ENCODE assay signal across 1 cellular context in the genomic region with DNA sequence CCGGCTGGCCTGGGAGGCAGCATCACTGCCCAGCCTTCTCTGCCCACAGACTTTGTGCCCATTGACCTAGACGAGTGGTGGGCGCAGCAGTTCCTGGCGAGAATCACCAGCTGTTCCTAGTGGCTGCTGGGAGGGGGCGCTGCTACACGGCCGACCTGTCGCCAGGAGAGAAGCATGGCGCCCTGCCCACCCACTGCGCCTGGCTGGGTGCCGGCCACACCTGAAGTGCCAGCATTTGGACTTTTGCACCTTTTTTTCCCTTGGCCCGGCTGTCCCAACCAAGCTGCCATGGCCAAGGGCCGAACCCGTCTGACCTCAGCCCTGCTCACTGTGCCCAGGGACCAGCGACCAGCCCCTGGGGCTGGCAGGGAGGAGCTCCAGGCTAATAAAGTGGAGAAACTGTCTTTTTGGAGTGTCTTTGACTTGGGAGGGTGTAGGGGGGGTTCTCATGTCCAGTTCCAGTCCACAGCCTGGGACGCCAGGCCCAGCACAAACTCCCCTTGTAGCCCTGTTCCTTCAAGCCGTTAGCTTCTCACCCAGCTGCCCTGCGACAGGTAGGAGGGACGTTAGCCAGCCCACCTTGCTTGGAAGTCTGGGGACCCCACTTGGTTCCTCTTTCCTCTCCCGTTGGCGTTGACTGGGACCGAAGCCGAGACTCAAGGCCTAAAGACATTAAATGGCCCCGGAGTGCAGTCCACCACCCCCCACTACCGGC.
TF ChIP-seq lines count a peak whose summit lies in the region.

No MANE protein-coding gene starts in this region.

TF ChIP-seq in endothelial cell of umbilical vein, 7 proteins besides CTCF, POLR2A, EP300 and RAD21:
- no peak for TF ChIP-seq POLR2AphosphoS5 (IDR thresholded peaks at IDR 0.05; ENCODE audit: insufficient read depth, low read depth, low read length)
- TF ChIP-seq MYC (IDR thresholded peaks at IDR 0.05; ENCODE audit: low read depth, low read length) = no peak
- no peak for TF ChIP-seq GATA2 (IDR thresholded peaks at IDR 0.05; ENCODE audit: insufficient read depth, insufficient read length, low read depth, low read length)
- no peak for TF ChIP-seq JUN (IDR thresholded peaks at IDR 0.05; ENCODE audit: borderline replicate concordance, insufficient read depth, insufficient read length, low read depth)
- no peak for TF ChIP-seq FOS (IDR thresholded peaks at IDR 0.05; ENCODE audit: borderline replicate concordance, insufficient read depth, low read length)
- TF ChIP-seq, protein P1, sequence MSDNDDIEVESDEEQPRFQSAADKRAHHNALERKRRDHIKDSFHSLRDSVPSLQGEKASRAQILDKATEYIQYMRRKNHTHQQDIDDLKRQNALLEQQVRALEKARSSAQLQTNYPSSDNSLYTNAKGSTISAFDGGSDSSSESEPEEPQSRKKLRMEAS (IDR thresholded peaks at IDR 0.05; ENCODE audit: insufficient read depth, insufficient read length) = no peak
- TF ChIP-seq EZH2 (IDR thresholded peaks at IDR 0.05; ENCODE audit: borderline replicate concordance, low read depth, low read length, severe bottlenecking) = no peak
TF ChIP-seq in endothelial cell of umbilical vein: peak in this region for 0.
